ENCODE assay signal across 8 cellular contexts in the genomic region with DNA sequence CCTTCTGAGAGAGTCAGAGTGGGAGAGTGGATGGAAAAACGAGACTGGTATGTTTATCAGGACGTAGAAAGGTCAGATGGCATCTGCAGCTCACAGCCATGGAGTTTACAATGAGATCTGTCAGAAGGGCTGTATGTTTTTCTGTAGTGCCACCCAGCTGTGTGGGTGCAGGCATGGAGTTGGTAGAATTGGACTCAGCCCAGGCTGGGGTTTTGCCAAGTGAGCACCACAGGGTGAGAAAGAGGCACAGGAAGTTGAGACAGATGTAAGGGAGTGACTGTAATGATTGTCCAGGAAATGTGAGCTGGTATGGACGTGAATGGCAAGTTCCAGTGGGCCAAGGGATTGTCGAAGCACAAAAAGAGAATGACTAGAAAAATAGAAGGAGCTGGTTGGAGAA. TPM values are rescaled to one million over a fixed set of nuclear protein-coding genes. Genes with fewer than 3 reads are reported as not detected.
DNase-seq lines count a peak whose midpoint lies in the region; ATAC-seq, FAIRE-seq and TF ChIP-seq lines count a peak whose summit lies in the region.

No MANE protein-coding gene starts in this region.

- no peaks in the 10 kb centered on the region for H4K20me1 ChIP-seq in DND-41 (ENCODE audit: insufficient read depth, low read length)
- H4K20me1 ChIP-seq in OCI-LY1 (ENCODE audit: insufficient read depth, low read length) = no peaks in the 10 kb centered on the region

- peaks cover 5% of the 10 kb centered on the region for H3K27me3 Mint-ChIP-seq in activated naive CD8-positive, alpha-beta T cell treated with anti-CD3 and anti-CD28 coated beads, Interleukin-2, amount 10 ng/mL, durations not matched to agents 7 days and 5 days

- H3K4me1 ChIP-seq in DND-41 (ENCODE audit: insufficient read depth, low read length) (peaks cover 36% of the 10 kb centered on the region), OCI-LY1 (ENCODE audit: insufficient read depth, low read length, severe bottlenecking) (no peaks in the 10 kb centered on the region), right lobe of liver (peaks cover 0 to 6% (median 0%) of the 10 kb centered on the region in 4 donors)

- H3K36me3 ChIP-seq in DND-41 (ENCODE audit: insufficient read depth, low read length) = no peaks in the 10 kb centered on the region
- no peaks in the 10 kb centered on the region for H3K36me3 ChIP-seq in OCI-LY1 (ENCODE audit: insufficient read depth, low read length)
- H3K36me3 ChIP-seq in right lobe of liver = no peaks in the 10 kb centered on the region

- DNase-seq in DND-41 = peak; percentile 64
- no peak for DNase-seq in activated naive CD8-positive, alpha-beta T cell treated with anti-CD3 and anti-CD28 coated beads, Interleukin-2, amount 10 ng/mL, durations not matched to agents 7 days and 5 days
- peak in 2 of 3 donors; percentile 55 to 76 for DNase-seq in right lobe of liver
- DNase-seq in NCI-H1417 treated with DMSO at 0.1 percent for 48 hours (lab: John Stamatoyannopoulos, UW) = no peak
- DNase-seq in urothelium cell line (ENCODE audit: low spot score) = no peak

- no peaks in the 10 kb centered on the region for H3K79me2 ChIP-seq in DND-41 (ENCODE audit: insufficient read depth, low read length)
- no peaks in the 10 kb centered on the region for H3K79me2 ChIP-seq in OCI-LY1 (ENCODE audit: insufficient read depth, low read length)

- H3K4me2 ChIP-seq in DND-41 (ENCODE audit: insufficient read depth, low read length) (no peak overlapping the region), OCI-LY1 (ENCODE audit: low read length) (no peak overlapping the region)

- no peaks in the 10 kb centered on the region for H3K9me2 ChIP-seq in OCI-LY1 (ENCODE audit: low read depth, low read length)

- H3F3A ChIP-seq in OCI-LY1 (ENCODE audit: insufficient read depth, low read length) = no peaks in the 10 kb centered on the region

- H3K27me3 ChIP-seq in DND-41 (ENCODE audit: insufficient read depth, low read length, poor library complexity) (no peaks in the 10 kb centered on the region), OCI-LY1 (ENCODE audit: insufficient read depth, low read length) (peaks cover 16% of the 10 kb centered on the region), right lobe of liver (no peaks in the 10 kb centered on the region)

- peak overlapping the region; percentile 65 for H3K27ac Mint-ChIP-seq in activated naive CD8-positive, alpha-beta T cell treated with anti-CD3 and anti-CD28 coated beads, Interleukin-2, amount 10 ng/mL, durations not matched to agents 7 days and 5 days

- TF ChIP-seq CTCF in DND-41 (IDR thresholded peaks at IDR 0.05; ENCODE audit: borderline replicate concordance, extremely low read depth, low read length, poor library complexity, severe bottlenecking) (peak; percentile 53), OCI-LY1 (IDR thresholded peaks at IDR 0.05; ENCODE audit: low read length) (peak; percentile 8; the same call in 1 of the 2 replicates), right lobe of liver (IDR thresholded peaks at IDR 0.05) (peak in 1 of 4 donors; percentile 7)

- H3K9me3 ChIP-seq in DND-41 (ENCODE audit: insufficient read depth, low read length, severe bottlenecking) (no peaks in the 10 kb centered on the region), OCI-LY1 (ENCODE audit: low read length) (no peaks in the 10 kb centered on the region), right lobe of liver (no peaks in the 10 kb centered on the region)

- H2AFZ ChIP-seq in DND-41 (ENCODE audit: low read depth, low read length) = no peak overlapping the region; the same call in 1 of the 2 replicates
- no peak overlapping the region for H2AFZ ChIP-seq in OCI-LY1 (ENCODE audit: low read length)

- TF ChIP-seq POLR2A in right lobe of liver (IDR thresholded peaks at IDR 0.05) = no peak

- intact Hi-C loops in right lobe of liver (cut with DNase I) = no loop called here

- peak overlapping the region; percentile 37 for H3K4me3 Mint-ChIP-seq in activated naive CD8-positive, alpha-beta T cell treated with anti-CD3 and anti-CD28 coated beads, Interleukin-2, amount 10 ng/mL, durations not matched to agents 7 days and 5 days

- WGBS in right lobe of liver (ENCODE audit: insufficient coverage, low coverage, low lambda C conversion rate, missing lambda C conversion rate) = 40% methylated on average over 4 of the region's 4 CpGs

- POLR2A ChIA-PET in activated naive CD8-positive, alpha-beta T cell treated with anti-CD3 and anti-CD28 coated beads, Interleukin-2, amount 10 ng/mL, durations not matched to agents 7 days and 5 days (lab: Charles Lee) = interaction anchor here (0.8 to 2.3 kb wide), 4 partner anchors 10 to 19 kb away, joined by 3 to 5 read pairs (median 4); no protein-coding TSS in a partner anchor

- peak; percentile 40 for ATAC-seq in DND-41 (ENCODE audit: insufficient read depth, low read depth)
- peak; percentile 58 for ATAC-seq in activated naive CD8-positive, alpha-beta T cell treated with anti-CD3 and anti-CD28 coated beads, Interleukin-2, amount 10 ng/mL, durations not matched to agents 7 days and 5 days (ENCODE audit: low read depth)
- ATAC-seq in right lobe of liver = peak; percentile 42 to 77 (median 43)
- no peak for ATAC-seq in GM21576 (IDR thresholded peaks at IDR 0.05; ENCODE audit: unreplicated experiment)
- ATAC-seq in HG02798 (IDR thresholded peaks at IDR 0.05; ENCODE audit: poor library complexity, unreplicated experiment) = no peak

- H3K9ac ChIP-seq in DND-41 (ENCODE audit: low read depth, low read length) = no peak overlapping the region
- no peak overlapping the region for H3K9ac ChIP-seq in OCI-LY1 (ENCODE audit: low read length)

- no peaks in the 10 kb centered on the region for H3K9me3 Mint-ChIP-seq in activated naive CD8-positive, alpha-beta T cell treated with anti-CD3 and anti-CD28 coated beads, Interleukin-2, amount 10 ng/mL, durations not matched to agents 7 days and 5 days

- H3K27ac ChIP-seq in DND-41 (ENCODE audit: low read length) (no peak overlapping the region), OCI-LY1 (ENCODE audit: low read depth, low read length, poor library complexity, severe bottlenecking) (no peak overlapping the region), right lobe of liver (no peak overlapping the region)

- no peaks in the 10 kb centered on the region for H3K36me3 Mint-ChIP-seq in activated naive CD8-positive, alpha-beta T cell treated with anti-CD3 and anti-CD28 coated beads, Interleukin-2, amount 10 ng/mL, durations not matched to agents 7 days and 5 days

- H3K4me3 ChIP-seq in DND-41 (ENCODE audit: low read depth in 1 of 2, low read length in 2 of 2) (no peak overlapping the region), OCI-LY1 (ENCODE audit: low read depth, low read length, poor library complexity, severe bottlenecking) (no peak overlapping the region), right lobe of liver (no peak overlapping the region)

- peaks cover 44% of the 10 kb centered on the region for H3K4me1 Mint-ChIP-seq in activated naive CD8-positive, alpha-beta T cell treated with anti-CD3 and anti-CD28 coated beads, Interleukin-2, amount 10 ng/mL, durations not matched to agents 7 days and 5 days

- FAIRE-seq in urothelium cell line (lab: Jason Lieb, UNC) = no peak

RNA-seq across cellular contexts. Expression of gene ZYX, which starts 9.1 kb away (rescaled TPM):
- 100 to 1,000 TPM; 199 to 200 TPM for total RNA-seq in activated naive CD8-positive, alpha-beta T cell treated with anti-CD3 and anti-CD28 coated beads, Interleukin-2, amount 10 ng/mL, durations not matched to agents 7 days and 5 days
- 100 to 1,000 TPM in 1 of 6 experiments, 10 to 100 TPM in 5; 29.7 to 129 (median 43.6) TPM for total RNA-seq in right lobe of liver

RNA-seq across cellular contexts. Expression of gene FAM131B, which starts 9.6 kb away (rescaled TPM):
- 1 to 10 TPM; 2.3 to 2.9 TPM for total RNA-seq in activated naive CD8-positive, alpha-beta T cell treated with anti-CD3 and anti-CD28 coated beads, Interleukin-2, amount 10 ng/mL, durations not matched to agents 7 days and 5 days
- total RNA-seq in right lobe of liver = under 1 TPM; 0.05 to 0.51 (median 0.14) TPM

RNA-seq across cellular contexts. Expression of gene EPHA1, which starts 36.6 kb away (rescaled TPM):
- total RNA-seq in activated naive CD8-positive, alpha-beta T cell treated with anti-CD3 and anti-CD28 coated beads, Interleukin-2, amount 10 ng/mL, durations not matched to agents 7 days and 5 days = 10 to 100 TPM; 27.3 to 28.2 TPM
- 10 to 100 TPM; 12.6 to 41.3 (median 16.5) TPM for total RNA-seq in right lobe of liver

RNA-seq across cellular contexts. Expression of gene CLCN1, which starts 56.2 kb away (rescaled TPM):
- total RNA-seq in activated naive CD8-positive, alpha-beta T cell treated with anti-CD3 and anti-CD28 coated beads, Interleukin-2, amount 10 ng/mL, durations not matched to agents 7 days and 5 days = under 1 TPM in 1 of 2 experiments, not detected in 1; 0.08 TPM
- total RNA-seq in right lobe of liver = not detected

Comparison
In these comparisons a context has a peak if more than half of its experiments do, and no peak if none do; other contexts are left out.
1. ATAC-seq: peak in DND-41 (single experiment), activated naive CD8-positive, alpha-beta T cell treated with anti-CD3 and anti-CD28 coated beads, Interleukin-2, amount 10 ng/mL, durations not matched to agents 7 days and 5 days (single experiment) and right lobe of liver (4 of 4); none in GM21576 (single experiment) and HG02798 (single experiment).
2. DNase-seq: peak in DND-41 (single experiment) and right lobe of liver (2 of 3); none in activated naive CD8-positive, alpha-beta T cell treated with anti-CD3 and anti-CD28 coated beads, Interleukin-2, amount 10 ng/mL, durations not matched to agents 7 days and 5 days (single experiment), NCI-H1417 treated with DMSO at 0.1 percent for 48 hours (single experiment) and urothelium cell line (single experiment).